Comparison of ENCODE assay signal across 34 cellular contexts in genomic region chr1:181608951-181609350, GRCh38.
"Had no signal": no experiment of that assay in that cellular context is flagged by ENCODE, and none has a peak within 500 bp of the region (broad histone marks: within the 10 kb centered on the region; RNA-seq: fewer than 3 reads in every experiment).

No MANE protein-coding gene starts in this region.

- H3K4me1 ChIP-seq: ascending aorta, colonic mucosa had no signal

- H3K4me3 Mint-ChIP-seq: activated naive CD4-positive, alpha-beta T cell treated with anti-CD3 and anti-CD28 coated beads for 36 hours; activated naive CD8-positive, alpha-beta T cell treated with anti-CD3 and anti-CD28 coated beads, Interleukin-2, amount 10 ng/mL, durations not matched to agents 7 days and 5 days; activated T-helper 1 cell treated with anti-CD3 and anti-CD28 coated beads, Interleukin-12 subunit alpha, Interleukin-12 subunit beta, Interleukin-2, Interleukin-4 antibody, amounts not matched to agents 30 ng/mL and 10 ng/mL and 1 ng/mL, durations not matched to agents 14 hours and 24 hours and 36 hours; brain; natural killer cell treated with Interleukin-12 subunit alpha and Interleukin-12 subunit beta and Interleukin-15 and Interleukin-18, amount 100 ng/mL, for 72 hours; stimulated activated effector memory CD8-positive, alpha-beta T cell treated with anti-CD3 and anti-CD28 coated beads, Interleukin-12 subunit alpha, Interleukin-12 subunit beta, amount 100 ng/mL, for 72 hours; stimulated activated naive CD8-positive, alpha-beta T cell treated with anti-CD3 and anti-CD28 coated beads, Interleukin-15, Interleukin-2, amounts not matched to agents 100 ng/mL and 50 ng/mL, for 24 hours; T-helper 2 cell treated with Interferon-gamma antibody and Interleukin-4, amounts not matched to agents 5 μg/mL and 100 μg/mL, for 36 hours had no signal

- H3K27ac Mint-ChIP-seq: activated naive CD4-positive, alpha-beta T cell treated with anti-CD3 and anti-CD28 coated beads for 36 hours; activated naive CD8-positive, alpha-beta T cell treated with anti-CD3 and anti-CD28 coated beads, Interleukin-2, amount 10 ng/mL, durations not matched to agents 7 days and 5 days; activated T-helper 1 cell treated with anti-CD3 and anti-CD28 coated beads, Interleukin-12 subunit alpha, Interleukin-12 subunit beta, Interleukin-2, Interleukin-4 antibody, amounts not matched to agents 30 ng/mL and 10 ng/mL and 1 ng/mL, durations not matched to agents 14 hours and 24 hours and 36 hours; natural killer cell treated with Interleukin-12 subunit alpha and Interleukin-12 subunit beta and Interleukin-15 and Interleukin-18, amount 100 ng/mL, for 72 hours; progenitor cell of endocrine pancreas; stimulated activated effector memory CD8-positive, alpha-beta T cell treated with anti-CD3 and anti-CD28 coated beads, Interleukin-12 subunit alpha, Interleukin-12 subunit beta, amount 100 ng/mL, for 72 hours; stimulated activated naive CD8-positive, alpha-beta T cell treated with anti-CD3 and anti-CD28 coated beads, Interleukin-15, Interleukin-2, amounts not matched to agents 100 ng/mL and 50 ng/mL, for 24 hours; T-helper 2 cell treated with Interferon-gamma antibody and Interleukin-4, amounts not matched to agents 5 μg/mL and 100 μg/mL, for 36 hours had no signal

- H3K9me3 ChIP-seq: colonic mucosa, mucosa of descending colon, neutrophil, ovary, thoracic aorta had no signal

- DNase-seq: activated CD4-positive, alpha-beta T cell treated with anti-CD3 and anti-CD28 coated beads for 4 hours; activated CD4-positive, alpha-beta T cell treated with anti-CD3 and anti-CD28 coated beads, Interleukin-2, amount 50 U/mL, for 48 hours; activated CD8-positive, alpha-beta memory T cell treated with anti-CD3 and anti-CD28 coated beads for 24 hours; activated effector memory CD4-positive, alpha-beta T cell treated with anti-CD3 and anti-CD28 coated beads, Interleukin-2, amount 50 U/mL, for 16 hours; activated naive CD4-positive, alpha-beta T cell treated with anti-CD3 and anti-CD28 coated beads for 36 hours; activated naive CD8-positive, alpha-beta T cell treated with anti-CD3 and anti-CD28 coated beads, Interleukin-2, amount 10 ng/mL, durations not matched to agents 7 days and 5 days; activated T-cell treated with anti-CD3 and anti-CD28 coated beads, Interleukin-2, amount 50 U/mL, for 1 hour; cerebellar nuclear complex; colonic mucosa; effector CD8-positive, alpha-beta T cell; left cardiac atrium; left ventricle myocardium superior; mucosa of descending colon; ovary; retina; stimulated activated CD4-positive, alpha-beta T cell treated with anti-CD3 and anti-CD28 coated beads, Interleukin-12 subunit alpha, Interleukin-12 subunit beta, amount 100 ng/mL, for 4 hours; stimulated activated CD4-positive, alpha-beta T cell treated with anti-CD3 and anti-CD28 coated beads, Interleukin-4, amount 100 ng/mL, for 1 hour; trophoblast cell had no signal

- H3K36me3 Mint-ChIP-seq: activated naive CD8-positive, alpha-beta T cell treated with anti-CD3 and anti-CD28 coated beads, Interleukin-2, amount 10 ng/mL, durations not matched to agents 7 days and 5 days; natural killer cell treated with Interleukin-12 subunit alpha and Interleukin-12 subunit beta and Interleukin-15 and Interleukin-18, amount 100 ng/mL, for 72 hours; stimulated activated effector memory CD8-positive, alpha-beta T cell treated with anti-CD3 and anti-CD28 coated beads, Interleukin-12 subunit alpha, Interleukin-12 subunit beta, amount 100 ng/mL, for 72 hours had no signal

- FAIRE-seq: frontal cortex, islet of Langerhans, urothelium cell line had no signal

- H3K36me3 ChIP-seq: ascending aorta, cardiac muscle cell, colonic mucosa, neutrophil, ovary, thoracic aorta had no signal

- ATAC-seq: left cardiac atrium; left ventricle myocardium superior; mucosa of descending colon; natural killer cell treated with Interleukin-12 subunit alpha and Interleukin-12 subunit beta and Interleukin-15 and Interleukin-18, amount 100 ng/mL, for 72 hours; sciatic nerve; stimulated activated effector memory CD8-positive, alpha-beta T cell treated with anti-CD3 and anti-CD28 coated beads, Interleukin-12 subunit alpha, Interleukin-12 subunit beta, amount 100 ng/mL, for 72 hours had no signal

- H3K9me3 Mint-ChIP-seq: activated naive CD4-positive, alpha-beta T cell treated with anti-CD3 and anti-CD28 coated beads for 36 hours; activated naive CD8-positive, alpha-beta T cell treated with anti-CD3 and anti-CD28 coated beads, Interleukin-2, amount 10 ng/mL, durations not matched to agents 7 days and 5 days; activated T-helper 1 cell treated with anti-CD3 and anti-CD28 coated beads, Interleukin-12 subunit alpha, Interleukin-12 subunit beta, Interleukin-2, Interleukin-4 antibody, amounts not matched to agents 30 ng/mL and 10 ng/mL and 1 ng/mL, durations not matched to agents 14 hours and 24 hours and 36 hours; stimulated activated naive CD8-positive, alpha-beta T cell treated with anti-CD3 and anti-CD28 coated beads, Interleukin-15, Interleukin-2, amounts not matched to agents 100 ng/mL and 50 ng/mL, for 24 hours; T-helper 2 cell treated with Interferon-gamma antibody and Interleukin-4, amounts not matched to agents 5 μg/mL and 100 μg/mL, for 36 hours had no signal

- H3K27me3 ChIP-seq: ascending aorta, colonic mucosa, neutrophil, ovary had no signal

- H3K4me1 Mint-ChIP-seq: activated naive CD8-positive, alpha-beta T cell treated with anti-CD3 and anti-CD28 coated beads, Interleukin-2, amount 10 ng/mL, durations not matched to agents 7 days and 5 days; stimulated activated effector memory CD8-positive, alpha-beta T cell treated with anti-CD3 and anti-CD28 coated beads, Interleukin-12 subunit alpha, Interleukin-12 subunit beta, amount 100 ng/mL, for 72 hours had no signal

- H3K4me3 ChIP-seq: ascending aorta, cardiac muscle cell, colonic mucosa, mucosa of descending colon, ovary, skin epidermis, thoracic aorta had no signal

- H3K27ac ChIP-seq: ascending aorta, cardiac muscle cell, colonic mucosa, neutrophil, ovary, skin epidermis, thoracic aorta had no signal
